ENCODE assay signal across 1 cellular context in genomic region chr19:4879041-4879440, GRCh38.
TF ChIP-seq lines count a peak whose summit lies in the region.

No MANE protein-coding gene starts in this region.

TF ChIP-seq in GM23338, 12 proteins besides CTCF, POLR2A, EP300 and RAD21 (continued from another document):
- TF ChIP-seq ZNF114 (CRISPR knock-in tag; IDR thresholded peaks at IDR 0.05) (no peak), STAT1 (IDR thresholded peaks at IDR 0.05; ENCODE audit: unreplicated experiment) (no peak), EZH2 (IDR thresholded peaks at IDR 0.05; ENCODE audit: low read depth, unreplicated experiment) (no peak), REST (IDR thresholded peaks at IDR 0.05; ENCODE audit: unreplicated experiment) (no peak), ZNF331 (CRISPR knock-in tag; IDR thresholded peaks at IDR 0.05; ENCODE audit: low read depth) (no peak), NANOG (IDR thresholded peaks at IDR 0.05; ENCODE audit: borderline replicate concordance) (no peak), POLR2AphosphoS5 (IDR thresholded peaks at IDR 0.05; ENCODE audit: low read depth) (no peak), CREB1 (CRISPR knock-in tag; IDR thresholded peaks at IDR 0.05; ENCODE audit: low read depth) (no peak), JUNB (IDR thresholded peaks at IDR 0.05; ENCODE audit: unreplicated experiment) (no peak)
- TF ChIP-seq, protein P1, sequence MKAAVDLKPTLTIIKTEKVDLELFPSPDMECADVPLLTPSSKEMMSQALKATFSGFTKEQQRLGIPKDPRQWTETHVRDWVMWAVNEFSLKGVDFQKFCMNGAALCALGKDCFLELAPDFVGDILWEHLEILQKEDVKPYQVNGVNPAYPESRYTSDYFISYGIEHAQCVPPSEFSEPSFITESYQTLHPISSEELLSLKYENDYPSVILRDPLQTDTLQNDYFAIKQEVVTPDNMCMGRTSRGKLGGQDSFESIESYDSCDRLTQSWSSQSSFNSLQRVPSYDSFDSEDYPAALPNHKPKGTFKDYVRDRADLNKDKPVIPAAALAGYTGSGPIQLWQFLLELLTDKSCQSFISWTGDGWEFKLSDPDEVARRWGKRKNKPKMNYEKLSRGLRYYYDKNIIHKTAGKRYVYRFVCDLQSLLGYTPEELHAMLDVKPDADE (IDR thresholded peaks at IDR 0.05) = no peak
- TF ChIP-seq, protein P2, sequence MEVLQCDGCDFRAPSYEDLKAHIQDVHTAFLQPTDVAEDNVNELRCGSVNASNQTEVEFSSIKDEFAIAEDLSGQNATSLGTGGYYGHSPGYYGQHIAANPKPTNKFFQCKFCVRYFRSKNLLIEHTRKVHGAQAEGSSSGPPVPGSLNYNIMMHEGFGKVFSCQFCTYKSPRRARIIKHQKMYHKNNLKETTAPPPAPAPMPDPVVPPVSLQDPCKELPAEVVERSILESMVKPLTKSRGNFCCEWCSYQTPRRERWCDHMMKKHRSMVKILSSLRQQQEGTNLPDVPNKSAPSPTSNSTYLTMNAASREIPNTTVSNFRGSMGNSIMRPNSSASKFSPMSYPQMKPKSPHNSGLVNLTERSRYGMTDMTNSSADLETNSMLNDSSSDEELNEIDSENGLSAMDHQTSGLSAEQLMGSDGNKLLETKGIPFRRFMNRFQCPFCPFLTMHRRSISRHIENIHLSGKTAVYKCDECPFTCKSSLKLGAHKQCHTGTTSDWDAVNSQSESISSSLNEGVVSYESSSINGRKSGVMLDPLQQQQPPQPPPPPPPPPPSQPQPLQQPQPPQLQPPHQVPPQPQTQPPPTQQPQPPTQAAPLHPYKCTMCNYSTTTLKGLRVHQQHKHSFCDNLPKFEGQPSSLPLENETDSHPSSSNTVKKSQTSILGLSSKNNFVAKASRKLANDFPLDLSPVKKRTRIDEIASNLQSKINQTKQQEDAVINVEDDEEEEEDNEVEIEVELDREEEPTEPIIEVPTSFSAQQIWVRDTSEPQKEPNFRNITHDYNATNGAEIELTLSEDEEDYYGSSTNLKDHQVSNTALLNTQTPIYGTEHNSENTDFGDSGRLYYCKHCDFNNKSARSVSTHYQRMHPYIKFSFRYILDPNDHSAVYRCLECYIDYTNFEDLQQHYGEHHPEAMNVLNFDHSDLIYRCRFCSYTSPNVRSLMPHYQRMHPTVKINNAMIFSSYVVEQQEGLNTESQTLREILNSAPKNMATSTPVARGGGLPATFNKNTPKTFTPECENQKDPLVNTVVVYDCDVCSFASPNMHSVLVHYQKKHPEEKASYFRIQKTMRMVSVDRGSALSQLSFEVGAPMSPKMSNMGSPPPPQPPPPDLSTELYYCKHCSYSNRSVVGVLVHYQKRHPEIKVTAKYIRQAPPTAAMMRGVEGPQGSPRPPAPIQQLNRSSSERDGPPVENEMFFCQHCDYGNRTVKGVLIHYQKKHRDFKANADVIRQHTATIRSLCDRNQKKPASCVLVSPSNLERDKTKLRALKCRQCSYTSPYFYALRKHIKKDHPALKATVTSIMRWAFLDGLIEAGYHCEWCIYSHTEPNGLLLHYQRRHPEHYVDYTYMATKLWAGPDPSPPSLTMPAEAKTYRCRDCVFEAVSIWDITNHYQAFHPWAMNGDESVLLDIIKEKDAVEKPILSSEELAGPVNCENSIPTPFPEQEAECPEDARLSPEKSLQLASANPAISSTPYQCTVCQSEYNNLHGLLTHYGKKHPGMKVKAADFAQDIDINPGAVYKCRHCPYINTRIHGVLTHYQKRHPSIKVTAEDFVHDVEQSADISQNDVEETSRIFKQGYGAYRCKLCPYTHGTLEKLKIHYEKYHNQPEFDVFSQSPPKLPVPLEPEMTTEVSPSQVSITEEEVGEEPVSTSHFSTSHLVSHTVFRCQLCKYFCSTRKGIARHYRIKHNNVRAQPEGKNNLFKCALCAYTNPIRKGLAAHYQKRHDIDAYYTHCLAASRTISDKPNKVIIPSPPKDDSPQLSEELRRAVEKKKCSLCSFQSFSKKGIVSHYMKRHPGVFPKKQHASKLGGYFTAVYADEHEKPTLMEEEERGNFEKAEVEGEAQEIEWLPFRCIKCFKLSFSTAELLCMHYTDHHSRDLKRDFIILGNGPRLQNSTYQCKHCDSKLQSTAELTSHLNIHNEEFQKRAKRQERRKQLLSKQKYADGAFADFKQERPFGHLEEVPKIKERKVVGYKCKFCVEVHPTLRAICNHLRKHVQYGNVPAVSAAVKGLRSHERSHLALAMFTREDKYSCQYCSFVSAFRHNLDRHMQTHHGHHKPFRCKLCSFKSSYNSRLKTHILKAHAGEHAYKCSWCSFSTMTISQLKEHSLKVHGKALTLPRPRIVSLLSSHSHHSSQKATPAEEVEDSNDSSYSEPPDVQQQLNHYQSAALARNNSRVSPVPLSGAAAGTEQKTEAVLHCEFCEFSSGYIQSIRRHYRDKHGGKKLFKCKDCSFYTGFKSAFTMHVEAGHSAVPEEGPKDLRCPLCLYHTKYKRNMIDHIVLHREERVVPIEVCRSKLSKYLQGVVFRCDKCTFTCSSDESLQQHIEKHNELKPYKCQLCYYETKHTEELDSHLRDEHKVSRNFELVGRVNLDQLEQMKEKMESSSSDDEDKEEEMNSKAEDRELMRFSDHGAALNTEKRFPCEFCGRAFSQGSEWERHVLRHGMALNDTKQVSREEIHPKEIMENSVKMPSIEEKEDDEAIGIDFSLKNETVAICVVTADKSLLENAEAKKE (CRISPR knock-in tag; IDR thresholded peaks at IDR 0.05) = no peak
